8 cellular contexts compared by ENCODE assay signal in the genomic region with DNA sequence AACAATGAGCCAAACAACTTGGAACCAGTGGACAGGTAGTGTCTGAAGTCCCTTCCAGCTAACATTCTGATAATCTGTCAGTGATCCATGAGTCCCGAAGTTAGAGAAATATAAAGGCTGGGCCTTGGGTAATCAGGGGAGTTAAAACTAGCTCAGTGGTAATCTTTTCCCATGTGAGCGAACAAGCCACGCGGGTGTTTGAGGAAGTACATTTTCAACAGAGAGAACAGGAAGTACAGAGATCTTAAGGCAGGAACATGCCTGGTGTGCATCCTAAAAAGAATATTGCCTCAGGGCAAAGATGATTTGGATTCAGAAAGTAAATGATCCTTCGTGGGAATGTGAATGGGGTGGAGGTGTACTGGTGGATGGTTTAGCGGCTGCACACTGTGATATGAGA. TPM values are rescaled to one million over a fixed set of nuclear protein-coding genes. Genes with fewer than 3 reads are reported as not detected.
DNase-seq lines count a peak whose midpoint lies in the region; ATAC-seq and TF ChIP-seq lines count a peak whose summit lies in the region.

No MANE protein-coding gene starts in this region.

- peak overlapping the region; percentile 15 for H3K4me3 Mint-ChIP-seq in stimulated activated naive CD8-positive, alpha-beta T cell treated with anti-CD3 and anti-CD28 coated beads, Interleukin-15, Interleukin-2, amounts not matched to agents 100 ng/mL and 50 ng/mL, for 24 hours

- ATAC-seq in Right ventricle myocardium inferior (peak; percentile 43), heart right ventricle (peak; percentile 28 to 74 (median 62))

- 16 to 18% methylated on average over 6 of the region's 6 CpGs for WGBS in heart right ventricle, 2 donors

- H3K27me3 Mint-ChIP-seq in stimulated activated naive CD8-positive, alpha-beta T cell treated with anti-CD3 and anti-CD28 coated beads, Interleukin-15, Interleukin-2, amounts not matched to agents 100 ng/mL and 50 ng/mL, for 24 hours: no peaks in the 10 kb centered on the region

- intact Hi-C loops in Right ventricle myocardium inferior (cut with DNase I): loop anchor here (5.0 kb wide), 1 partner anchor 39 kb away; no protein-coding TSS in a partner anchor
- intact Hi-C loops in cardiac septum (cut with DNase I): loop anchor here (2.0 kb wide), 2 partner anchors 15 to 43 kb away; partner anchors contain the start of gene FNIP2
- intact Hi-C loops in heart right ventricle (cut with DNase I): loop anchor here in 4 of 10 donors (2.0 to 5.0 kb wide), 4 partner anchors 13 to 43 kb away; partner anchors contain the start of gene FNIP2 (in 1 of the 4)

- TF ChIP-seq CTCF in heart right ventricle (IDR thresholded peaks at IDR 0.05): no peak

- DNase-seq in Right ventricle myocardium inferior (ENCODE audit: missing footprints) (no peak), cardiac septum (ENCODE audit: low spot score) (no peak), SK-N-MC (ENCODE audit: low read depth, low spot score) (peak; percentile 84), heart right ventricle (peak in 1 of 2 donors; percentile 44), NCI-H446 (lab: John Stamatoyannopoulos, UW) (no peak), cerebellum (ENCODE audit: low spot score) (no peak)
- DNase-seq in stimulated activated CD4-positive, alpha-beta T cell treated with anti-CD3 and anti-CD28 coated beads, Interleukin-1b, Interleukin-23, amount 100 ng/mL, for 48 hours: no peak

- no peaks in the 10 kb centered on the region for H3K36me3 Mint-ChIP-seq in stimulated activated naive CD8-positive, alpha-beta T cell treated with anti-CD3 and anti-CD28 coated beads, Interleukin-15, Interleukin-2, amounts not matched to agents 100 ng/mL and 50 ng/mL, for 24 hours (ENCODE audit: low read depth)

- peak overlapping the region; percentile 78 for H3K27ac Mint-ChIP-seq in stimulated activated naive CD8-positive, alpha-beta T cell treated with anti-CD3 and anti-CD28 coated beads, Interleukin-15, Interleukin-2, amounts not matched to agents 100 ng/mL and 50 ng/mL, for 24 hours

- peaks cover 48% of the 10 kb centered on the region for H3K4me1 Mint-ChIP-seq in stimulated activated naive CD8-positive, alpha-beta T cell treated with anti-CD3 and anti-CD28 coated beads, Interleukin-15, Interleukin-2, amounts not matched to agents 100 ng/mL and 50 ng/mL, for 24 hours (ENCODE audit: low read depth)

- no peaks in the 10 kb centered on the region for H3K27me3 ChIP-seq in heart right ventricle

- H3K9me3 ChIP-seq in SK-N-MC (ENCODE audit: low read depth, low read length) (no peaks in the 10 kb centered on the region), heart right ventricle (no peaks in the 10 kb centered on the region)

- H3K36me3 ChIP-seq in SK-N-MC (ENCODE audit: insufficient read depth, low read length) (no peaks in the 10 kb centered on the region), heart right ventricle (no peaks in the 10 kb centered on the region)

- peaks cover 15 to 83% (median 76%) of the 10 kb centered on the region in 9 donors for H3K4me1 ChIP-seq in heart right ventricle

- peak overlapping the region; percentile 61 for H3K9ac ChIP-seq in SK-N-MC (ENCODE audit: insufficient read length)

- no peaks in the 10 kb centered on the region for H3K9me3 Mint-ChIP-seq in stimulated activated naive CD8-positive, alpha-beta T cell treated with anti-CD3 and anti-CD28 coated beads, Interleukin-15, Interleukin-2, amounts not matched to agents 100 ng/mL and 50 ng/mL, for 24 hours

- peak overlapping the region; percentile 34; the same call in 1 of the 2 replicates for H3K27ac ChIP-seq in SK-N-MC
- peak overlapping the region; percentile 55 to 89 (median 80) for H3K27ac ChIP-seq in heart right ventricle

- H3K4me3 ChIP-seq in SK-N-MC (peak overlapping the region; percentile 61), heart right ventricle (no peak overlapping the region)

RNA-seq across cellular contexts. Expression of gene FNIP2, which starts 42.9 kb away (rescaled TPM):
- total RNA-seq in Right ventricle myocardium inferior (46.2 TPM), cardiac septum (38.5 TPM), heart right ventricle (10 to 100 TPM; 34.1 to 89.7 (median 53.4) TPM), cerebellum (42.0 TPM)
- polyA plus RNA-seq in heart right ventricle: 10 to 100 TPM in 1 of 2 donors, 1 to 10 TPM in 1; 8.5 to 17.8 TPM
